Comparison of ENCODE assay signal across 11 cellular contexts in genomic region chr15:39908186-39908585, GRCh38. TPM values are rescaled to one million over a fixed set of nuclear protein-coding genes. Genes with fewer than 3 reads are reported as not detected.
DNase-seq lines count a peak whose midpoint lies in the region; TF ChIP-seq lines count a peak whose summit lies in the region.
"Had no signal": no experiment of that assay in that cellular context is flagged by ENCODE, and none has a peak within 500 bp of the region (broad histone marks: within the 10 kb centered on the region; RNA-seq: fewer than 3 reads in every experiment).

No MANE protein-coding gene starts in this region.

- H3K27ac ChIP-seq in GM23248: peak overlapping the region; percentile 59
- H3K27ac ChIP-seq in uterus: no peak overlapping the region

- no peaks in the 10 kb centered on the region for H3K9me2 ChIP-seq in GM23248 (ENCODE audit: insufficient read depth)

- H3K4me3 ChIP-seq in GM23248: no peak overlapping the region
- H3K4me3 ChIP-seq in fibroblast of the aortic adventitia (ENCODE audit: low read depth, low read length): no peak overlapping the region
- H3K4me3 ChIP-seq in uterus: no peak overlapping the region

- no peak overlapping the region for H3K9ac ChIP-seq in GM23248

- no peak overlapping the region for H2AFZ ChIP-seq in GM23248

- TF ChIP-seq CTCF in fibroblast of the aortic adventitia (IDR thresholded peaks at IDR 0.05; ENCODE audit: insufficient read depth, low read length) (no peak), uterus (IDR thresholded peaks at IDR 0.05) (no peak)

- WGBS in GM23248 (ENCODE audit: low coverage in 1 of 2, low lambda C conversion rate in 2 of 2, missing lambda C conversion rate in 2 of 2), 2 experiments: 0% methylated on average over 1 of the region's 1 CpG

- H3K9me3 ChIP-seq in GM23248 (ENCODE audit: low read depth) (no peaks in the 10 kb centered on the region), uterus (no peaks in the 10 kb centered on the region)

- no peaks in the 10 kb centered on the region for H3K27me3 ChIP-seq in GM23248 (replicated peaks; ENCODE audit: insufficient read depth)
- H3K27me3 ChIP-seq in uterus: no peaks in the 10 kb centered on the region

- TF ChIP-seq POLR2A in uterus (IDR thresholded peaks at IDR 0.05): no peak

- peak; percentile 61 for DNase-seq in A172 (ENCODE audit: low spot score)
- DNase-seq in GM23248: peak; percentile 95
- peak; percentile 38 for DNase-seq in T1000 (lab: John Stamatoyannopoulos, UW)
- DNase-seq in fibroblast of the aortic adventitia (ENCODE audit: low read depth): peak; percentile 93
- DNase-seq in NCI-H510A (lab: John Stamatoyannopoulos, UW): no peak
- no peak for DNase-seq in uterus
- no peak for DNase-seq in DMS153 treated with DMSO at 0.1 percent for 48 hours (lab: John Stamatoyannopoulos, UW; ENCODE audit: unreplicated experiment)
- no peak for DNase-seq in NOMO-1 (lab: John Stamatoyannopoulos, UW; ENCODE audit: unreplicated experiment in 2 of 2)
- DNase-seq: CD8-positive, alpha-beta T cell; hippocampal formation; KG1 had no signal

- H3K36me3 ChIP-seq in GM23248 (ENCODE audit: low read depth) (peaks cover 19% of the 10 kb centered on the region; the same call in 1 of the 2 replicates), uterus (no peaks in the 10 kb centered on the region)

- peaks cover 96% of the 10 kb centered on the region for H3K79me2 ChIP-seq in GM23248 (ENCODE audit: insufficient read depth)

- 0 out of 2 replicates have a peak, but pooled peaks cover 9% of the 10 kb centered on the region for H4K20me1 ChIP-seq in GM23248 (ENCODE audit: insufficient read depth)

- in situ Hi-C loops in GM23248 (cut with MboI): no loop called here

- H3K4me1 ChIP-seq in GM23248 (ENCODE audit: insufficient read depth) (peaks cover 25% of the 10 kb centered on the region), uterus (no peaks in the 10 kb centered on the region)

- intact Hi-C loops in uterus (cut with DNase I; ENCODE audit: low total_unique reads): no loop called here

- peaks cover 52% of the 10 kb centered on the region for H3F3A ChIP-seq in GM23248 (ENCODE audit: insufficient read depth)

- H3K4me2 ChIP-seq in GM23248 (ENCODE audit: unreplicated experiment): peak overlapping the region; percentile 25

RNA-seq across cellular contexts. Expression of gene GPR176, which starts 11.9 kb away (rescaled TPM):
- 60.0 and 65.6 TPM in 2 replicates for total RNA-seq in A172 (2014; rRNA removed; shearing (Covaris generic))
- total RNA-seq in GM23248 (2014; rRNA removed; shearing (Covaris generic)): 254 and 307 TPM in 2 replicates
- 156 and 161 TPM in 2 replicates for polyA plus RNA-seq in GM23248 (2016; fragmentation: Nextera tagmentation; extraction: Ambion mirVana)
- total RNA-seq in fibroblast of the aortic adventitia (ENCODE audit: low replicate concordance) (49.7 and 160 TPM in 2 replicates), uterus (10 to 100 TPM in 1 of 4 donors, 1 to 10 TPM in 3; 5.5 to 11.8 (median 7.1) TPM)

RNA-seq across cellular contexts. Expression of gene EIF2AK4, which starts 25.7 kb away (rescaled TPM):
- 67.9 and 91.4 TPM in 2 replicates for total RNA-seq in A172 (2014; rRNA removed; shearing (Covaris generic))
- total RNA-seq in GM23248 (2014; rRNA removed; shearing (Covaris generic)): 54.6 and 74.1 TPM in 2 replicates
- 79.3 and 79.8 TPM in 2 replicates for polyA plus RNA-seq in GM23248 (2016; fragmentation: Nextera tagmentation; extraction: Ambion mirVana)
- 46.5 and 61.1 TPM in 2 replicates for total RNA-seq in fibroblast of the aortic adventitia (ENCODE audit: low replicate concordance)
- total RNA-seq in uterus: 10 to 100 TPM; 18.2 to 59.4 (median 36.7) TPM

Comparison
In these comparisons a context has a peak if more than half of its experiments do, and no peak if none do; other contexts are left out.
1. DNase-seq: peak in A172 (single experiment), GM23248 (single experiment), T1000 (single experiment) and fibroblast of the aortic adventitia (single experiment); none in NCI-H510A (single experiment), uterus (0 of 2), DMS153 treated with DMSO at 0.1 percent for 48 hours (single experiment) and NOMO-1 (0 of 2).